In genomic region chr2:65056215-65056989, GRCh38 we compare ENCODE assay signal across 8 cellular contexts. TPM values are rescaled to one million over a fixed set of nuclear protein-coding genes. Genes with fewer than 3 reads are reported as not detected.
DNase-seq lines count a peak whose midpoint lies in the region; ATAC-seq and TF ChIP-seq lines count a peak whose summit lies in the region.

A gene with protein sequence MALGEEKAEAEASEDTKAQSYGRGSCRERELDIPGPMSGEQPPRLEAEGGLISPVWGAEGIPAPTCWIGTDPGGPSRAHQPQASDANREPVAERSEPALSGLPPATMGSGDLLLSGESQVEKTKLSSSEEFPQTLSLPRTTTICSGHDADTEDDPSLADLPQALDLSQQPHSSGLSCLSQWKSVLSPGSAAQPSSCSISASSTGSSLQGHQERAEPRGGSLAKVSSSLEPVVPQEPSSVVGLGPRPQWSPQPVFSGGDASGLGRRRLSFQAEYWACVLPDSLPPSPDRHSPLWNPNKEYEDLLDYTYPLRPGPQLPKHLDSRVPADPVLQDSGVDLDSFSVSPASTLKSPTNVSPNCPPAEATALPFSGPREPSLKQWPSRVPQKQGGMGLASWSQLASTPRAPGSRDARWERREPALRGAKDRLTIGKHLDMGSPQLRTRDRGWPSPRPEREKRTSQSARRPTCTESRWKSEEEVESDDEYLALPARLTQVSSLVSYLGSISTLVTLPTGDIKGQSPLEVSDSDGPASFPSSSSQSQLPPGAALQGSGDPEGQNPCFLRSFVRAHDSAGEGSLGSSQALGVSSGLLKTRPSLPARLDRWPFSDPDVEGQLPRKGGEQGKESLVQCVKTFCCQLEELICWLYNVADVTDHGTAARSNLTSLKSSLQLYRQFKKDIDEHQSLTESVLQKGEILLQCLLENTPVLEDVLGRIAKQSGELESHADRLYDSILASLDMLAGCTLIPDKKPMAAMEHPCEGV (plus strand): TSS chr2:65056416. CDS start chr2:65069445, 13,029 bp downstream.

- peaks cover 4% of the 10 kb centered on the region for H3K36me3 Mint-ChIP-seq in T-cell

- DNase-seq in GM13977 (ENCODE audit: low spot score): peak; percentile 98
- peak; percentile 98 for DNase-seq in NCI-H146 (lab: John Stamatoyannopoulos, UW)
- DNase-seq in T-cell: peak; percentile 90 to 97 (median 94)
- DNase-seq in amniotic epithelial cell (ENCODE audit: low read depth): peak; percentile 94
- peak; percentile 96 to 98 for DNase-seq in heart right ventricle
- peak; percentile 97 for DNase-seq in pons (ENCODE audit: low spot score)
- DNase-seq in transverse colon: peak; percentile 98

- POLR2A ChIA-PET in T-cell (lab: Charles Lee): interaction anchor here (0.5 to 1.6 kb wide), 14 partner anchors 25 to 1074 kb away, joined by 3 to 12 read pairs (median 3); partner anchors contain the start of genes RAB1A (in 2 of the 2), ACTR2 (in 1 of the 2) and SERTAD2 (in 1 of the 2)

- no peaks in the 10 kb centered on the region for H3K27me3 Mint-ChIP-seq in T-cell

- in situ Hi-C loops in GM13977 (cut with MboI; ENCODE audit: low pct_unique_long_range_greater_than_20kb, low sequenced_read_pairs, unreplicated experiment): loop anchor here (10.0 kb wide), 1 partner anchor 118 kb away; no protein-coding TSS in a partner anchor
- in situ Hi-C loops in transverse colon (cut with MboI; ENCODE audit: low pct_ligation_motif_present in 1 of 4, low pct_unique_long_range_greater_than_20kb in 1 of 4, low sequenced_read_pairs in 3 of 4): loop anchor here in 3 of 4 donors (25.0 kb wide), 2 partner anchors 131 to 506 kb away; no protein-coding TSS in a partner anchor

- H3K27ac Mint-ChIP-seq in T-cell: peak within 1 kb of the TSS; percentile 92 to 94

- TF ChIP-seq CTCF in GM13977 (IDR thresholded peaks at IDR 0.05; ENCODE audit: extremely low read depth, insufficient read depth, missing control alignments): no peak
- no peak for TF ChIP-seq CTCF in heart right ventricle (IDR thresholded peaks at IDR 0.05)
- no peak for TF ChIP-seq CTCF in transverse colon (IDR thresholded peaks at IDR 0.05)

- no peak for TF ChIP-seq EP300 in transverse colon (IDR thresholded peaks at IDR 0.05; ENCODE audit: low read depth)

- H3K27me3 ChIP-seq in heart right ventricle (no peaks in the 10 kb centered on the region), transverse colon (no peaks in the 10 kb centered on the region)

- intact Hi-C loops in heart right ventricle (cut with DNase I) (loop anchor here in 4 of 10 donors (2.0 to 10.0 kb wide), 4 partner anchors 71 to 518 kb away; partner anchors contain the start of gene RAB1A (in 3 of the 4)), transverse colon (cut with DNase I; ENCODE audit: low total_unique reads) (loop anchor here (2.0 to 10.0 kb wide), 2 partner anchors 62 to 74 kb away; partner anchors contain the start of gene RAB1A)

- CTCF ChIA-PET in T-cell (lab: Charles Lee): interaction anchor here (0.6 to 3.8 kb wide), 17 partner anchors 8 to 533 kb away, joined by 3 to 34 read pairs (median 4); partner anchors contain the start of genes ACTR2 (in 1 of the 2), AFTPH (in 1 of the 2) and RAB1A (in 1 of the 2)

- H3K4me1 ChIP-seq in heart right ventricle (peaks cover 6 to 65% (median 50%) of the 10 kb centered on the region in 9 donors), transverse colon (peaks cover 6 to 56% (median 36%) of the 10 kb centered on the region in 4 donors)

- H3K4me3 ChIP-seq in heart right ventricle (peak within 1 kb of the TSS; percentile 57 to 89 (median 78)), transverse colon (peak within 1 kb of the TSS; percentile 81 to 98 (median 94))

- H3K4me3 Mint-ChIP-seq in T-cell: peak within 1 kb of the TSS; percentile 95 to 97 (median 96)

- TF ChIP-seq POLR2A in transverse colon (IDR thresholded peaks at IDR 0.05): peak; percentile 79

- H3K36me3 ChIP-seq in heart right ventricle: no peaks in the 10 kb centered on the region
- no peaks in the 10 kb centered on the region for H3K36me3 ChIP-seq in transverse colon

- ATAC-seq in HG02870 (IDR thresholded peaks at IDR 0.05; ENCODE audit: unreplicated experiment) (peak; percentile 82), T-cell (replicated peaks in 1 of 4) (peak; percentile 90 to 93 (median 90)), heart right ventricle (peak; percentile 94 to 98 (median 98))

- peaks cover 70 to 74% (median 72%) of the 10 kb centered on the region in 3 donors for H3K4me1 Mint-ChIP-seq in T-cell

- H3K9me3 ChIP-seq in heart right ventricle: no peaks in the 10 kb centered on the region
- no peaks in the 10 kb centered on the region for H3K9me3 ChIP-seq in transverse colon

- WGBS in heart right ventricle, 2 donors: 0% methylated on average over 72 to 95 of the region's 95 CpGs
- WGBS in transverse colon (ENCODE audit: low coverage in 1 of 2), 2 donors: 2% methylated on average over 28 of the region's 95 CpGs; no CpG with 5 or more reads in 1 of the 2 donors

- no peaks in the 10 kb centered on the region for H3K9me3 Mint-ChIP-seq in T-cell

- H3K27ac ChIP-seq in heart right ventricle: peak within 1 kb of the TSS; percentile 81 to 97 (median 92)
- peak within 1 kb of the TSS; percentile 94 to 96 (median 96) for H3K27ac ChIP-seq in transverse colon

RNA-seq across cellular contexts. Expression of the gene that starts here (rescaled TPM):
- total RNA-seq in T-cell (10 to 100 TPM; 24.1 to 41.4 (median 37.4) TPM), heart right ventricle (10 to 100 TPM; 12.5 to 28.4 (median 23.1) TPM), transverse colon (10 to 100 TPM; 11.6 to 32.2 (median 15.9) TPM)
- polyA plus RNA-seq in heart right ventricle: 10 to 100 TPM in 1 of 2 donors, 1 to 10 TPM in 1; 4.3 to 10.0 TPM

Comparison
In these comparisons a context has a peak if more than half of its experiments do, and no peak if none do; other contexts are left out.
1. Peak in every context shown above with its lines: DNase-seq, ATAC-seq, H3K4me3 ChIP-seq and H3K27ac ChIP-seq.